11 cellular contexts compared by ENCODE assay signal in genomic region chr11:128948583-128948982, GRCh38. TPM values are rescaled to one million over a fixed set of nuclear protein-coding genes. Genes with fewer than 3 reads are reported as not detected.
DNase-seq lines count a peak whose midpoint lies in the region; ATAC-seq and TF ChIP-seq lines count a peak whose summit lies in the region.
"Had no signal": no experiment of that assay in that cellular context is flagged by ENCODE, and none has a peak within 500 bp of the region (broad histone marks: within the 10 kb centered on the region; RNA-seq: fewer than 3 reads in every experiment).

No MANE protein-coding gene starts in this region.

- H2AFZ ChIP-seq in HCT116 (ENCODE audit: low read depth, low read length, poor library complexity, severe bottlenecking) = no peak overlapping the region

- no peak overlapping the region for H3K4me3 ChIP-seq in Caco-2 (ENCODE audit: low read depth, low read length)
- H3K4me3 ChIP-seq in HCT116 (replicated peaks in 1 of 2; ENCODE audit: low read depth in 1 of 2, low read length in 2 of 2) = no peak overlapping the region
- no peak overlapping the region for H3K4me3 ChIP-seq in right atrium auricular region

- no peak overlapping the region for H3K27ac Mint-ChIP-seq in Caco-2 (ENCODE audit: unreplicated experiment)
- H3K27ac Mint-ChIP-seq: CD14-positive monocyte had no signal

- TF ChIP-seq POLR2A in HCT116 (IDR thresholded peaks at IDR 0.05; ENCODE audit: borderline replicate concordance, extremely low read depth, insufficient read depth, insufficient read length) = no peak

- no peaks in the 10 kb centered on the region for H3K4me1 Mint-ChIP-seq in Caco-2 (ENCODE audit: low read depth, unreplicated experiment)

- no peaks in the 10 kb centered on the region for H3K9me3 Mint-ChIP-seq in Caco-2 (ENCODE audit: unreplicated experiment)
- H3K9me3 Mint-ChIP-seq: CD14-positive monocyte had no signal

- no peak overlapping the region for H3K4me2 ChIP-seq in HCT116 (ENCODE audit: low read length)

- no peaks in the 10 kb centered on the region for H3K36me3 Mint-ChIP-seq in Caco-2 (ENCODE audit: insufficient read depth, unreplicated experiment)
- H3K36me3 Mint-ChIP-seq: CD14-positive monocyte had no signal

- intact Hi-C loops in Caco-2 (cut with micrococcal nuclease; ENCODE audit: unreplicated experiment) = loop anchor here (1.0 kb wide), 1 partner anchor 64 kb away; no protein-coding TSS in a partner anchor
- intact Hi-C loops in HCT116 (cut with micrococcal nuclease) = no loop called here

- BruUV-seq in Caco-2 (replicated peaks; lab: Mats Ljungman, UMichigan) (no TSS peak), HCT116 (replicated peaks; lab: Mats Ljungman, UMichigan) (no TSS peak)

- peaks cover 12% of the 10 kb centered on the region for H3K27me3 Mint-ChIP-seq in Caco-2 (ENCODE audit: insufficient read depth, unreplicated experiment)

- no peaks in the 10 kb centered on the region for H3K79me2 ChIP-seq in HCT116 (ENCODE audit: insufficient read depth, low read length)

- H3K27me3 ChIP-seq in Caco-2 (replicated peaks; ENCODE audit: control insufficient read depth, insufficient read depth, low read length) = no peaks in the 10 kb centered on the region
- H3K27me3 ChIP-seq in HCT116 (ENCODE audit: insufficient read depth, low read length) = no peaks in the 10 kb centered on the region
- no peaks in the 10 kb centered on the region for H3K27me3 ChIP-seq in right atrium auricular region

- H3K36me3 ChIP-seq in Caco-2 (ENCODE audit: control insufficient read depth, insufficient read depth, low read length) (no peaks in the 10 kb centered on the region), HCT116 (ENCODE audit: control insufficient read depth in 1 of 2, insufficient read depth in 2 of 2, low read length in 2 of 2) (no peaks in the 10 kb centered on the region), right atrium auricular region (no peaks in the 10 kb centered on the region)

- ATAC-seq in HCT116 = peak; percentile 78
- ATAC-seq in GM19023 (IDR thresholded peaks at IDR 0.05; ENCODE audit: unreplicated experiment) = no peak
- no peak for ATAC-seq in GM21447 (IDR thresholded peaks at IDR 0.05; ENCODE audit: unreplicated experiment)

- H3K4me1 ChIP-seq in Caco-2 = no peaks in the 10 kb centered on the region
- H3K4me1 ChIP-seq in HCT116 (ENCODE audit: control insufficient read depth in 1 of 2, insufficient read depth in 2 of 2, low read length in 2 of 2) = no peaks in the 10 kb centered on the region
- H3K4me1 ChIP-seq in right atrium auricular region = no peaks in the 10 kb centered on the region

- TF ChIP-seq RAD21 in HCT116 (IDR thresholded peaks at IDR 0.05; ENCODE audit: low read depth) = peak; percentile 67

- H3K9me3 ChIP-seq in Caco-2 (no peaks in the 10 kb centered on the region), HCT116 (ENCODE audit: control insufficient read depth in 1 of 2, insufficient read depth in 1 of 2, low read depth in 1 of 2, low read length in 2 of 2) (no peaks in the 10 kb centered on the region), right atrium auricular region (no peaks in the 10 kb centered on the region)

- H3K9ac ChIP-seq in HCT116 (ENCODE audit: low read length) = no peak overlapping the region

- H3K27ac ChIP-seq in HCT116 (ENCODE audit: low read depth, low read length) (no peak overlapping the region), right atrium auricular region (no peak overlapping the region)

- POLR2A ChIA-PET in Caco-2 (lab: Charles Lee) (no interaction called here), HCT116 (lab: Charles Lee) (no interaction called here)

- DNase-seq in Caco-2 (peak in 1 of 2 experiments; percentile 61), HCT116 (ENCODE audit: low read depth, low spot score) (no peak), UCSD-AML1 (lab: John Stamatoyannopoulos, UW; ENCODE audit: unreplicated experiment) (peak; percentile 47), right atrium auricular region (ENCODE audit: low spot score) (no peak), HT-29 (ENCODE audit: low spot score) (no peak), GOT3 (lab: John Stamatoyannopoulos, UW) (no peak)
- DNase-seq: activated CD8-positive, alpha-beta memory T cell treated with anti-CD3 and anti-CD28 coated beads for 24 hours; NCI-H446 had no signal

- no peak overlapping the region for H3K4me3 Mint-ChIP-seq in Caco-2 (ENCODE audit: unreplicated experiment)
- H3K4me3 Mint-ChIP-seq: CD14-positive monocyte had no signal

- no peaks in the 10 kb centered on the region for H4K20me1 ChIP-seq in HCT116 (ENCODE audit: insufficient read depth)

- CTCF ChIA-PET in Caco-2 (lab: Charles Lee) (interaction anchor here (0.6 to 3.1 kb wide), 9 partner anchors 8 to 385 kb away, joined by 3 to 49 read pairs (median 5); no protein-coding TSS in a partner anchor), HCT116 (lab: Charles Lee) (interaction anchor here (0.8 to 4.2 kb wide), 6 partner anchors 8 to 383 kb away, joined by 3 to 61 read pairs (median 4); partner anchors contain the start of gene KCNJ5)

- H3K9me2 ChIP-seq in HCT116 (ENCODE audit: insufficient read depth) = no peaks in the 10 kb centered on the region

- RAD21 ChIA-PET in HCT116 (lab: Charles Lee; ENCODE audit: low non-redundant PET in 1 of 2, low total read pairs in 2 of 2, uncharacterized antibody in 2 of 2, unreplicated experiment in 2 of 2) = interaction anchor here (1.0 to 1.3 kb wide), 3 partner anchors 58 to 64 kb away, joined by 3 to 5 read pairs (median 4); partner anchors contain the start of gene KCNJ5 (in 1 of the 2)

- peak; percentile 42 to 77 for TF ChIP-seq CTCF in Caco-2 (IDR thresholded peaks at IDR 0.05; ENCODE audit: insufficient read depth in 1 of 2, low read depth in 1 of 2, low read length in 1 of 2, severe bottlenecking in 1 of 2, unreplicated experiment in 1 of 2)
- peak; percentile 29 to 53 (median 39); a peak in 4 of 6 replicates for TF ChIP-seq CTCF in HCT116 (IDR thresholded peaks at IDR 0.05 in 2 of 3, conservative IDR thresholded peaks at IDR 0.05 in 1 of 3; ENCODE audit: borderline replicate concordance in 1 of 3, insufficient read depth in 1 of 3, low read depth in 2 of 3, low read length in 2 of 3)
- TF ChIP-seq CTCF in right atrium auricular region (IDR thresholded peaks at IDR 0.05) = peak; percentile 20 to 55

TF ChIP-seq in HCT116, 20 proteins besides CTCF, POLR2A, EP300 and RAD21:
- TF ChIP-seq EGR1 (IDR thresholded peaks at IDR 0.05; ENCODE audit: low read depth) (no peak), TCF7L2 (IDR thresholded peaks at IDR 0.05; ENCODE audit: borderline replicate concordance, extremely low read depth, insufficient read depth, insufficient read length) (no peak), JUND (IDR thresholded peaks at IDR 0.05) (no peak), SP1 (IDR thresholded peaks at IDR 0.05; ENCODE audit: low read depth) (no peak), ZNF274 (IDR thresholded peaks at IDR 0.05; ENCODE audit: low read depth, low read length) (no peak), ATF3 (IDR thresholded peaks at IDR 0.05) (no peak), EZH2phosphoT487 (IDR thresholded peaks at IDR 0.05; ENCODE audit: borderline replicate concordance) (no peak), SIN3A (IDR thresholded peaks at IDR 0.05; ENCODE audit: low read depth) (no peak), YY1 (IDR thresholded peaks at IDR 0.05; ENCODE audit: extremely low read depth, insufficient replicate concordance, low read depth, low read length) (no peak), CEBPB (IDR thresholded peaks at IDR 0.05; ENCODE audit: low read depth) (no peak), ZBTB33 (IDR thresholded peaks at IDR 0.05; ENCODE audit: extremely low read depth, insufficient replicate concordance, low read length) (no peak), CBX3 (IDR thresholded peaks at IDR 0.05; ENCODE audit: low read depth) (no peak)

RNA-seq across cellular contexts. Expression of gene TP53AIP1, which starts 5.9 kb away (rescaled TPM):
- 0.11 TPM in 1 of 2 replicates, not detected in the other for total RNA-seq in Caco-2 (2022)
- total RNA-seq in HCT116 (2021; ENCODE audit: unreplicated experiment) = 0.15 TPM
- polyA plus RNA-seq in HCT116 (2012) = 0.05 and 0.09 TPM in 2 replicates
- total RNA-seq in right atrium auricular region = not detected
- total RNA-seq in HT-29 (2014; rRNA removed; shearing (Covaris generic)) = 0.20 and 0.86 TPM in 2 replicates
- polyA plus RNA-seq: CD14-positive monocyte had no signal

RNA-seq across cellular contexts. Expression of gene KCNJ5, which starts 57.4 kb away (rescaled TPM):
- total RNA-seq in Caco-2 (2022) (not detected in 2 replicates), HCT116 (2021; ENCODE audit: unreplicated experiment) (0.17 TPM), right atrium auricular region (10 to 100 TPM in 1 of 2 donors, 1 to 10 TPM in 1; 8.2 to 23.3 TPM)
- polyA plus RNA-seq in HCT116 (2012) = 0.62 and 0.65 TPM in 2 replicates
- not detected in 2 replicates for total RNA-seq in HT-29 (2014; rRNA removed; shearing (Covaris generic))
- polyA plus RNA-seq: CD14-positive monocyte had no signal
